Comparison of ENCODE assay signal across 9 cellular contexts in the genomic region with DNA sequence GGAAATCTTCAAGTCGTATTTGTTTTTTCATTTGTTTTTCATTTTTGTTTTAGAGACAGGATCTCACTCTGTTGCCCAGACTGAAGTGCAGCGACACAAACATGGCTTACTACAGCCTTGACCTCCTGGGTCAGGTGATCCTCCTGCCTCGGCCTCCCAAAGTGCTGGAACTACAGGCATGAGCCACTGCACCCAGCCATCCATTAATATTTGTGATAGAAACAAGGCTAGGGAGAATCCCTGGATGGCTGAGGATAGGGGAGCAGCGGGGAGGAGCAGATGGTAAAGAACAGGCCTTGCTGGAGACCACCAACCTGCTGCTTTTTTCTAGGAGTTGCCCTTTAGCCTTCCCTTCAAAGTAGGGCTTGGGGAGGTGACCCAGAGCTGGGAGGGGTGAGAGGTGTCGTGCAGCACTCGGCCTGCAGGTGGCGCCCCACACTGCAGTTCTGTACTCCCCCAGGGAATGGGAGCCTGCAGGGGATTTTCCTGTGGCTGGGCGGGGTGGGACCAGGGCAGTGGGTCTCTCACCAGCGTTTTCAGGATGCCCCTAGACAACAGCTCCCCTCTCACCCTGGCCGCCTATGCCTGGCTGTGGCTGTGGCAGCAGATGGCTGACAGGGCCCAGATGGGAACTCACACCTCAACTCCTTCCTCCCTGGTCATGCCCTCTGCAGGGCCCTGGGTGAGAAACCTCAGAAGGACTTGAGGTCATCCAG. TPM values are rescaled to one million over a fixed set of nuclear protein-coding genes. Genes with fewer than 3 reads are reported as not detected.
DNase-seq lines count a peak whose midpoint lies in the region; ATAC-seq lines count a peak whose summit lies in the region.
"Had no signal": no experiment of that assay in that cellular context is flagged by ENCODE, and none has a peak within 500 bp of the region (broad histone marks: within the 10 kb centered on the region; RNA-seq: fewer than 3 reads in every experiment).

No MANE protein-coding gene starts in this region.

- no peaks in the 10 kb centered on the region for H3K9me3 ChIP-seq in BLaER1

- H3K27ac Mint-ChIP-seq in effector memory CD8-positive, alpha-beta T cell, result no peak overlapping the region

- H3K9ac ChIP-seq in BLaER1, result no peak overlapping the region

- H3K36me3 Mint-ChIP-seq in effector memory CD8-positive, alpha-beta T cell (ENCODE audit: insufficient read depth), result no peaks in the 10 kb centered on the region
- H3K36me3 Mint-ChIP-seq: IgD-negative memory B cell had no signal

- H3K4me2 ChIP-seq in BLaER1, result peak overlapping the region; percentile 20

- ATAC-seq in effector memory CD8-positive, alpha-beta T cell (replicated peaks), result peak; percentile 99
- ATAC-seq in HG03378 (IDR thresholded peaks at IDR 0.05; ENCODE audit: unreplicated experiment), result no peak

- H3K4me1 Mint-ChIP-seq in effector memory CD8-positive, alpha-beta T cell (ENCODE audit: low read depth in 2 of 2), result no peaks in the 10 kb centered on the region

- H4K20me1 ChIP-seq in BLaER1, result no peaks in the 10 kb centered on the region

- peaks cover 5 to 27% of the 10 kb centered on the region in 2 donors for H3K27me3 Mint-ChIP-seq in effector memory CD8-positive, alpha-beta T cell

- no peaks in the 10 kb centered on the region for H3K9me3 Mint-ChIP-seq in effector memory CD8-positive, alpha-beta T cell
- H3K9me3 Mint-ChIP-seq: IgD-negative memory B cell had no signal

- no peaks in the 10 kb centered on the region for H3K36me3 ChIP-seq in BLaER1

- no peak overlapping the region for H3K4me3 Mint-ChIP-seq in effector memory CD8-positive, alpha-beta T cell
- H3K4me3 Mint-ChIP-seq: IgD-negative memory B cell had no signal

- H3K4me1 ChIP-seq in BLaER1, result peaks cover 19% of the 10 kb centered on the region

- H3K27me3 ChIP-seq in BLaER1, result no peaks in the 10 kb centered on the region

- DNase-seq in GM19240 (ENCODE audit: insufficient read length, low spot score), result peak; percentile 74
- peak; percentile 40 for DNase-seq in NCI-H460 (ENCODE audit: extremely low read depth, low read depth)
- peak; percentile 28 to 59 for DNase-seq in activated CD8-positive, alpha-beta memory T cell treated with anti-CD3 and anti-CD28 coated beads for 1 hour (ENCODE audit: extremely low read depth in 1 of 2, low read depth in 1 of 2)
- peak; percentile 73 to 76 (median 75) for DNase-seq in effector memory CD8-positive, alpha-beta T cell
- peak; percentile 74 for DNase-seq in midbrain (lab: John Stamatoyannopoulos, UW)
- DNase-seq in stimulated activated CD8-positive, alpha-beta memory T cell treated with anti-CD3 and anti-CD28 coated beads, Interleukin-4, amount 100 ng/mL, for 48 hours, result peak; percentile 90

- no peak overlapping the region for H3K27ac ChIP-seq in BLaER1

- H3K4me3 ChIP-seq in BLaER1, result no peak overlapping the region

RNA-seq across cellular contexts. Expression of gene CDH23, which starts 12.6 kb away (rescaled TPM):
- under 0.01 TPM in 1 of 2 replicates, not detected in the other for total RNA-seq in NCI-H460 (2014; rRNA removed; shearing (Covaris generic))
- not detected in 2 replicates for polyA plus RNA-seq in NCI-H460 (2014; cell fraction: nucleus; rRNA removed)
- polyA plus RNA-seq: IgD-negative memory B cell had no signal

Comparison
In these comparisons a context has a peak if more than half of its experiments do, and no peak if none do; other contexts are left out.
1. DNase-seq: peak in every context shown above with its lines; median percentile 90 in stimulated activated CD8-positive, alpha-beta memory T cell treated with anti-CD3 and anti-CD28 coated beads, Interleukin-4, amount 100 ng/mL, for 48 hours; 75 in effector memory CD8-positive, alpha-beta T cell; 74 in GM19240; 74 in midbrain; 44 in activated CD8-positive, alpha-beta memory T cell treated with anti-CD3 and anti-CD28 coated beads for 1 hour; 40 in NCI-H460.